ENCODE assay signal across 1 cellular context in the genomic region with DNA sequence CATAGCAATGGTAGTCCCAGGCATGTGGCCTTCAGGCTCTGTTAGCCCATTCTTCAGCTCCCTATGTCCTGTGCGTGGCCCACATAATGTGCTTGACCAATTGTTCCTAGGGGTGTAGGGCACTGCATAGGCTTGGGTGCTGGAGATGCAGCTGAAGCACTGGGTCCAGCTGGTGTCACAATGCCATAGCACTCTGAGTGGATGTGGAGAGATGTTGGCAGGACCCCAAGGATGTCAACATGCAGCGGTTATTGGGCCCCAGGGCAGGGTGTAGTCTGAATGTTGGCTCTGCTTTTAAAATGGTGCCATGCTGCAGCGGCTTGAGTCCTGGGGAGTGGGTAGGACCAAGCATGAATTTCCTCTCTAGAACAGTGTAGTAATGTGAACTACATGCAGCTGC.
TF ChIP-seq lines count a peak whose summit lies in the region.

No MANE protein-coding gene starts in this region.

TF ChIP-seq in GM12878, 131 proteins besides CTCF, POLR2A, EP300 and RAD21 (continued from another document):
- TF ChIP-seq TAF1 (IDR thresholded peaks at IDR 0.05; ENCODE audit: borderline replicate concordance, low read depth, low read length) (no peak), MYC (IDR thresholded peaks at IDR 0.05; ENCODE audit: insufficient read depth, insufficient read length, insufficient replicate concordance, low read length, severe bottlenecking) (no peak), JUND (IDR thresholded peaks at IDR 0.05; ENCODE audit: low read depth, low read length) (no peak)
TF ChIP-seq in GM12878: peak in this region for 0.
